8 cellular contexts compared by ENCODE assay signal in the genomic region with DNA sequence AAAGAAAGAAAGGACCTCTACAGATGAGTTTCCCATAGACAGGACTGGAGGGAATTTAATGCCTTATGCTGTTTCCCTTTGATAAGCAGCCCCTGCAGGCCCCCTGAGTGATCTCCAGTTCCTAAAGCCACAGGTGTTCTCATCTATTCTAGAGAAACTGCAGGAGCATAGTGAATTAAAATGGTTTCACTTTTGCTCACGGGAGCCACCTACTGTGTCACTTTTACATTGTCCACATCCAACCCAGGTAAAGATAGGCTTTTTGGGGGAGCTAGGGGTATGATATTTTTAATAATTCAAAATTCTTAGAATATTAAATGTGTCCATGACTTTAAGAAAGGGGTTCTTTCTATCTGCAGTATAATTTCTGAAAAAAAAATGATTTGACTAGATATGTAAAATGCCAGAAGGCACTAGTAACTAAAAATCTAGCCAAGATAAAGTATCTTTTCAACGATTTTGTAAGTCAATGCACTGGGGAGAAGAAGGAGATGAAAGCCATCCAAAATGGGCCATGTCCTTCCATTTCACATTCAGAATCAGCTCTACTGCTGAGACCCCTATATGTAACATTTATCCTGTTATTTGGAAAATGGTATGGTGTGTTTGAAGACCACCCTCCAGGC.
DNase-seq lines count a peak whose midpoint lies in the region; ATAC-seq and TF ChIP-seq lines count a peak whose summit lies in the region.

No MANE protein-coding gene starts in this region.

- ATAC-seq in HG02623 (IDR thresholded peaks at IDR 0.05; ENCODE audit: unreplicated experiment), result peak; percentile 68
- no peak for ATAC-seq in GM21528 (IDR thresholded peaks at IDR 0.05; ENCODE audit: low FRiP score, unreplicated experiment)

- H3K4me1 Mint-ChIP-seq in progenitor cell of endocrine pancreas (ENCODE audit: low read depth), result no peaks in the 10 kb centered on the region

- no peak overlapping the region for H3K27ac Mint-ChIP-seq in progenitor cell of endocrine pancreas

- no peaks in the 10 kb centered on the region for H3K9me3 Mint-ChIP-seq in progenitor cell of endocrine pancreas (ENCODE audit: low read depth)

- no peaks in the 10 kb centered on the region for H3K27me3 Mint-ChIP-seq in progenitor cell of endocrine pancreas

- H3K36me3 Mint-ChIP-seq in progenitor cell of endocrine pancreas (ENCODE audit: insufficient read depth), result no peaks in the 10 kb centered on the region

- TF ChIP-seq CTCF in progenitor cell of endocrine pancreas (IDR thresholded peaks at IDR 0.05; ENCODE audit: unreplicated experiment), result peak; percentile 51

- H3K4me3 Mint-ChIP-seq in progenitor cell of endocrine pancreas (ENCODE audit: low read depth), result no peak overlapping the region

- DNase-seq in NCI-H510A treated with DMSO at 0.1 percent for 48 hours (lab: John Stamatoyannopoulos, UW), result peak; percentile 2
- DNase-seq in NCI-H510A (lab: John Stamatoyannopoulos, UW), result no peak
- DNase-seq in RKO (ENCODE audit: low spot score), result peak; percentile 2
- DNase-seq in dermis microvascular lymphatic vessel endothelial cell (ENCODE audit: low read depth in 2 of 2), result peak; percentile 12 to 27
- DNase-seq in progenitor cell of endocrine pancreas (ENCODE audit: low spot score, unreplicated experiment), result no peak
- DNase-seq in globus pallidus (ENCODE audit: low spot score), result no peak

Comparison
In these comparisons a context has a peak if more than half of its experiments do, and no peak if none do; other contexts are left out.
1. DNase-seq: peak in NCI-H510A treated with DMSO at 0.1 percent for 48 hours (single experiment), RKO (single experiment) and dermis microvascular lymphatic vessel endothelial cell (2 of 2); none in NCI-H510A (single experiment), progenitor cell of endocrine pancreas (single experiment) and globus pallidus (single experiment).